Comparison of ENCODE assay signal across 28 cellular contexts in the genomic region with DNA sequence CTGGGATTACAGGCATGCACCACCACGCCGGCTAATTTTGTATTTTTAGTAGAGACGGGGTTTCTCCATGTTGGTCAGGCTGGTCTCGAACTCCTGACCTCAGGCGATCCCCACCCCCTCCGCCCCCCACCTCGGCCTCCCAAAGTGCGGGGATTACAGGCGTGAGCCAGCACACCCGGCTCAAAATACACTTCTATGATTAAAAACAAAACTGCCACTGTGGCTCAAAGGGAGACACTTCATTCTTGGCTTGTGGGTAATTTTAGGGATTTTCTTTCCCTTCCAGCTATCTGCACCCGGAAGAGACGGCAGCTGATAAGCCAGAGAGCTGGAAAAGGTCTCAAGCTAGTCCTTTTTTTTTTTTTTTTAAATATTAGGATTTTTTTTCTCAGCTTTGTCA. TPM values are rescaled to one million over a fixed set of nuclear protein-coding genes. Genes with fewer than 3 reads are reported as not detected.
A peak's percentile ranks its signal among the peaks of the same experiment; 100 is the strongest.
DNase-seq lines count a peak whose midpoint lies in the region; ATAC-seq, FAIRE-seq and TF ChIP-seq lines count a peak whose summit lies in the region.
"Had no signal": no experiment of that assay in that cellular context is flagged by ENCODE, and none has a peak within 500 bp of the region (broad histone marks: within the 10 kb centered on the region; RNA-seq: fewer than 3 reads in every experiment).

No MANE protein-coding gene starts in this region.

- H3K9me3 Mint-ChIP-seq in activated T-helper 17 cell treated with anti-CD3 and anti-CD28 coated beads, Interleukin-2, amount 50 U/mL, for 72 hours: no peaks in the 10 kb centered on the region
- no peaks in the 10 kb centered on the region for H3K9me3 Mint-ChIP-seq in stimulated activated effector memory CD8-positive, alpha-beta T cell treated with anti-CD3 and anti-CD28 coated beads, Interleukin-12 subunit alpha, Interleukin-12 subunit beta, amount 100 ng/mL, for 72 hours
- H3K9me3 Mint-ChIP-seq: CD14-positive monocyte; CD4-positive, alpha-beta T cell; CD8-positive, alpha-beta memory T cell had no signal

- peaks cover 7% of the 10 kb centered on the region for H3K4me1 Mint-ChIP-seq in activated T-helper 17 cell treated with anti-CD3 and anti-CD28 coated beads, Interleukin-2, amount 50 U/mL, for 72 hours
- peaks cover 7% of the 10 kb centered on the region for H3K4me1 Mint-ChIP-seq in stimulated activated effector memory CD8-positive, alpha-beta T cell treated with anti-CD3 and anti-CD28 coated beads, Interleukin-12 subunit alpha, Interleukin-12 subunit beta, amount 100 ng/mL, for 72 hours
- H3K4me1 Mint-ChIP-seq: CD14-positive monocyte; CD8-positive, alpha-beta memory T cell had no signal

- no peak overlapping the region for H3K4me3 Mint-ChIP-seq in activated T-helper 17 cell treated with anti-CD3 and anti-CD28 coated beads, Interleukin-2, amount 50 U/mL, for 72 hours
- no peak overlapping the region for H3K4me3 Mint-ChIP-seq in stimulated activated effector memory CD8-positive, alpha-beta T cell treated with anti-CD3 and anti-CD28 coated beads, Interleukin-12 subunit alpha, Interleukin-12 subunit beta, amount 100 ng/mL, for 72 hours
- H3K4me3 Mint-ChIP-seq: CD14-positive monocyte; CD4-positive, alpha-beta T cell; CD8-positive, alpha-beta memory T cell had no signal

- H3K36me3 Mint-ChIP-seq in activated T-helper 17 cell treated with anti-CD3 and anti-CD28 coated beads, Interleukin-2, amount 50 U/mL, for 72 hours (ENCODE audit: low read depth): no peaks in the 10 kb centered on the region
- H3K36me3 Mint-ChIP-seq in stimulated activated effector memory CD8-positive, alpha-beta T cell treated with anti-CD3 and anti-CD28 coated beads, Interleukin-12 subunit alpha, Interleukin-12 subunit beta, amount 100 ng/mL, for 72 hours: no peaks in the 10 kb centered on the region
- H3K36me3 Mint-ChIP-seq: CD14-positive monocyte; CD8-positive, alpha-beta memory T cell had no signal

- H3K27ac Mint-ChIP-seq in activated T-helper 17 cell treated with anti-CD3 and anti-CD28 coated beads, Interleukin-2, amount 50 U/mL, for 72 hours: no peak overlapping the region
- H3K27ac Mint-ChIP-seq in stimulated activated effector memory CD8-positive, alpha-beta T cell treated with anti-CD3 and anti-CD28 coated beads, Interleukin-12 subunit alpha, Interleukin-12 subunit beta, amount 100 ng/mL, for 72 hours: no peak overlapping the region
- H3K27ac Mint-ChIP-seq: CD14-positive monocyte; CD4-positive, alpha-beta T cell; CD8-positive, alpha-beta memory T cell had no signal

- no peak for TF ChIP-seq CTCF in fibroblast of villous mesenchyme (IDR thresholded peaks at IDR 0.05; ENCODE audit: insufficient read depth, low read depth, low read length)

- no peak for FAIRE-seq in GM12892 (lab: Jason Lieb, UNC)
- FAIRE-seq: A549, GM18507, H1 had no signal

- no peak for TF ChIP-seq POLR2A in GM12892 (IDR thresholded peaks at IDR 0.05; ENCODE audit: low read depth, low read length)

- H3K27me3 Mint-ChIP-seq in activated T-helper 17 cell treated with anti-CD3 and anti-CD28 coated beads, Interleukin-2, amount 50 U/mL, for 72 hours: peaks cover 18% of the 10 kb centered on the region

- no peak overlapping the region for H3K4me3 ChIP-seq in fibroblast of villous mesenchyme (ENCODE audit: low read depth, low read length)
- H3K4me3 ChIP-seq: A549; BLaER1 treated with 17β-estradiol and CSF1 and Interleukin-3, amounts not matched to agents 10 nM and 100 nM; GM23248 had no signal

- peak; percentile 69 for ATAC-seq in activated T-helper 17 cell treated with anti-CD3 and anti-CD28 coated beads, Interleukin-2, amount 50 U/mL, for 72 hours (replicated peaks)
- peak; percentile 29 for ATAC-seq in stimulated activated effector memory CD8-positive, alpha-beta T cell treated with anti-CD3 and anti-CD28 coated beads, Interleukin-12 subunit alpha, Interleukin-12 subunit beta, amount 100 ng/mL, for 72 hours
- ATAC-seq: A549 had no signal

- DNase-seq in MV-4-11 (lab: John Stamatoyannopoulos, UW): peak; percentile 14
- DNase-seq in fibroblast of villous mesenchyme (ENCODE audit: low read depth): peak; percentile 17
- no peak for DNase-seq in stimulated activated effector memory CD8-positive, alpha-beta T cell treated with anti-CD3 and anti-CD28 coated beads, Interleukin-12 subunit alpha, Interleukin-12 subunit beta, amount 100 ng/mL, for 72 hours (ENCODE audit: low spot score in 2 of 2)
- no peak for DNase-seq in GM19240 (ENCODE audit: insufficient read length, low spot score)
- DNase-seq in COLO668 (lab: John Stamatoyannopoulos, UW; ENCODE audit: unreplicated experiment): no peak
- DNase-seq in cerebellar cortex (ENCODE audit: low spot score): no peak
- DNase-seq in GM12892 (ENCODE audit: insufficient read length): no peak
- DNase-seq: 8988T; ACHN; AML-193; BE2C; Calu3; CD4-positive, alpha-beta T cell; CD8-positive, alpha-beta memory T cell; COR-L47; DMS53; DMS79 treated with DMSO at 0.1 percent for 48 hours; GF-D8; GM23248; H7; HCEC 1CT had no signal

RNA-seq across cellular contexts. Expression of gene TMPRSS2, which starts 24.5 kb away (rescaled TPM):
- not detected for total RNA-seq in activated T-helper 17 cell treated with anti-CD3 and anti-CD28 coated beads, Interleukin-2, amount 50 U/mL, for 72 hours
- not detected in 2 replicates for total RNA-seq in fibroblast of villous mesenchyme
- polyA plus RNA-seq in GM12892 (2012; ENCODE audit: missing spikeins): not detected
- total RNA-seq: CD4-positive, alpha-beta T cell; CD8-positive, alpha-beta memory T cell; G401; GM23248 had no signal
- polyA plus RNA-seq: A549; CD14-positive monocyte; CD8-positive, alpha-beta memory T cell; GM23248 had no signal

RNA-seq across cellular contexts. Expression of gene MX1, which starts 57.4 kb away (rescaled TPM):
- 10 to 100 TPM; 14.2 to 32.5 TPM for total RNA-seq in activated T-helper 17 cell treated with anti-CD3 and anti-CD28 coated beads, Interleukin-2, amount 50 U/mL, for 72 hours
- 15.1 and 16.0 TPM in 2 replicates for total RNA-seq in fibroblast of villous mesenchyme
- 130 TPM for polyA plus RNA-seq in GM12892 (2012; ENCODE audit: missing spikeins)
- total RNA-seq: G401 had no signal

Comparison
In these comparisons a context has a peak if more than half of its experiments do, and no peak if none do; other contexts are left out.
1. DNase-seq: peak in MV-4-11 (single experiment) and fibroblast of villous mesenchyme (single experiment); none in stimulated activated effector memory CD8-positive, alpha-beta T cell treated with anti-CD3 and anti-CD28 coated beads, Interleukin-12 subunit alpha, Interleukin-12 subunit beta, amount 100 ng/mL, for 72 hours (0 of 2), GM19240 (single experiment), COLO668 (single experiment), cerebellar cortex (single experiment) and GM12892 (single experiment).